ENCODE assay signal across 8 cellular contexts in genomic region chr11:67238894-67239794, GRCh38. TPM values are rescaled to one million over a fixed set of nuclear protein-coding genes. Genes with fewer than 3 reads are reported as not detected.
DNase-seq lines count a peak whose midpoint lies in the region; ATAC-seq and TF ChIP-seq lines count a peak whose summit lies in the region.

No MANE protein-coding gene starts in this region.

- no peaks in the 10 kb centered on the region for H3K9me3 Mint-ChIP-seq in brain

- H3K27me3 Mint-ChIP-seq in brain, result peaks cover 8% of the 10 kb centered on the region

- TF ChIP-seq CTCF in C4-2B (conservative IDR thresholded peaks at IDR 0.05), result no peak
- no peak for TF ChIP-seq CTCF in brain (conservative IDR thresholded peaks at IDR 0.05)
- TF ChIP-seq CTCF in lung (IDR thresholded peaks at IDR 0.05; ENCODE audit: control extremely low read depth, extremely low read depth), result no peak
- no peak for TF ChIP-seq CTCF in uterus (IDR thresholded peaks at IDR 0.05)

- intact Hi-C loops in uterus (cut with DNase I; ENCODE audit: low total_unique reads), result no loop called here

- H3K36me3 Mint-ChIP-seq in brain, result peaks cover 36% of the 10 kb centered on the region

- 44% methylated on average over 10 of the region's 10 CpGs for WGBS in HUES64
- 17 to 20% methylated on average over 10 of the region's 10 CpGs for WGBS in lung, 2 donors

- peaks cover 58% of the 10 kb centered on the region for H3K4me1 Mint-ChIP-seq in brain

- no peak for ATAC-seq in lung (ENCODE audit: insufficient read depth, low FRiP score)
- no peak for ATAC-seq in GM19023 (IDR thresholded peaks at IDR 0.05; ENCODE audit: unreplicated experiment)
- ATAC-seq in HG02852 (IDR thresholded peaks at IDR 0.05; ENCODE audit: unreplicated experiment), result no peak
- no peak for ATAC-seq in GM21360 (IDR thresholded peaks at IDR 0.05; ENCODE audit: unreplicated experiment)

- H3K36me3 ChIP-seq in HUES64 (ENCODE audit: insufficient read depth, low read length) (peaks cover 33% of the 10 kb centered on the region), lung (ENCODE audit: control insufficient read depth in 2 of 2, insufficient read depth in 2 of 2, low read length in 2 of 2) (peaks cover 4 to 5% of the 10 kb centered on the region in 2 donors), uterus (no peaks in the 10 kb centered on the region)

- peak overlapping the region; percentile 94 to 100 (median 100) for H3K4me3 Mint-ChIP-seq in brain

- peak overlapping the region; percentile 37; the same call in 1 of the 2 replicates for H3K9ac ChIP-seq in HUES64 (ENCODE audit: low read depth, low read length)

- no peak for DNase-seq in lung (ENCODE audit: low spot score)
- DNase-seq in uterus, result no peak

- H3K4me1 ChIP-seq in HUES64 (ENCODE audit: insufficient read depth, low read length) (peaks cover 22% of the 10 kb centered on the region), lung (ENCODE audit: control insufficient read depth in 2 of 2, insufficient read depth in 2 of 2, low read length in 2 of 2) (peaks cover 2 to 5% of the 10 kb centered on the region in 2 donors), uterus (peaks cover 0 to 15% of the 10 kb centered on the region in 2 donors)

- H3K9me3 ChIP-seq in HUES64 (ENCODE audit: insufficient read depth, low read depth, low read length) (no peaks in the 10 kb centered on the region), lung (ENCODE audit: control insufficient read depth in 2 of 2, insufficient read depth in 1 of 2, low read length in 1 of 2) (no peaks in the 10 kb centered on the region), uterus (no peaks in the 10 kb centered on the region)

- H3K27ac ChIP-seq in C4-2B, result peak overlapping the region; percentile 94
- H3K27ac ChIP-seq in HUES64 (ENCODE audit: low read depth, low read length), result peak overlapping the region; percentile 84
- H3K27ac ChIP-seq in lung (ENCODE audit: low read depth in 1 of 2, low read length in 1 of 2), result peak overlapping the region; percentile 54 to 71
- peak overlapping the region; percentile 70 to 84 for H3K27ac ChIP-seq in uterus

- TF ChIP-seq POLR2A in uterus (IDR thresholded peaks at IDR 0.05), result no peak

- peak overlapping the region; percentile 93 for H3K4me3 ChIP-seq in HUES64 (ENCODE audit: low read length)
- no peak overlapping the region for H3K4me3 ChIP-seq in lung
- H3K4me3 ChIP-seq in uterus, result peak overlapping the region in 1 of 2 donors; percentile 22

- H3K27ac Mint-ChIP-seq in brain, result peak overlapping the region; percentile 89 to 100 (median 99)

- H3K27me3 ChIP-seq in HUES64 (ENCODE audit: insufficient read depth, low read length) (no peaks in the 10 kb centered on the region), lung (ENCODE audit: control insufficient read depth, insufficient read depth) (no peaks in the 10 kb centered on the region), uterus (no peaks in the 10 kb centered on the region)

RNA-seq across cellular contexts. Expression of gene GRK2, which starts 27.1 kb away (rescaled TPM):
- 30.8 TPM for polyA plus RNA-seq in HUES64 (2013, experiment 1 of 2)
- polyA plus RNA-seq in HUES64 (2013, experiment 2 of 2), result 34.2 TPM
- polyA plus RNA-seq in brain (ENCODE audit: insufficient read depth, low read depth, low replicate concordance) (92.8 TPM), lung (100 to 1,000 TPM in 1 of 2 donors, 10 to 100 TPM in 1; 95.2 to 130 TPM)
- total RNA-seq in lung (10 to 100 TPM; 37.1 to 99.8 TPM), uterus (10 to 100 TPM; 25.0 to 93.8 (median 64.2) TPM)

RNA-seq across cellular contexts. Expression of gene ANKRD13D, which starts 50.0 kb away (rescaled TPM):
- 14.1 TPM for polyA plus RNA-seq in HUES64 (2013, experiment 1 of 2)
- 13.9 TPM for polyA plus RNA-seq in HUES64 (2013, experiment 2 of 2)
- polyA plus RNA-seq in brain (ENCODE audit: insufficient read depth, low read depth, low replicate concordance), result 35.3 TPM
- 10 to 100 TPM; 35.9 to 86.2 TPM for total RNA-seq in lung
- polyA plus RNA-seq in lung, result 10 to 100 TPM; 55.8 to 65.3 TPM
- 10 to 100 TPM in 3 of 4 donors, 1 to 10 TPM in 1; 7.4 to 63.7 (median 22.5) TPM for total RNA-seq in uterus
